2 cellular contexts compared by ENCODE assay signal in the genomic region with DNA sequence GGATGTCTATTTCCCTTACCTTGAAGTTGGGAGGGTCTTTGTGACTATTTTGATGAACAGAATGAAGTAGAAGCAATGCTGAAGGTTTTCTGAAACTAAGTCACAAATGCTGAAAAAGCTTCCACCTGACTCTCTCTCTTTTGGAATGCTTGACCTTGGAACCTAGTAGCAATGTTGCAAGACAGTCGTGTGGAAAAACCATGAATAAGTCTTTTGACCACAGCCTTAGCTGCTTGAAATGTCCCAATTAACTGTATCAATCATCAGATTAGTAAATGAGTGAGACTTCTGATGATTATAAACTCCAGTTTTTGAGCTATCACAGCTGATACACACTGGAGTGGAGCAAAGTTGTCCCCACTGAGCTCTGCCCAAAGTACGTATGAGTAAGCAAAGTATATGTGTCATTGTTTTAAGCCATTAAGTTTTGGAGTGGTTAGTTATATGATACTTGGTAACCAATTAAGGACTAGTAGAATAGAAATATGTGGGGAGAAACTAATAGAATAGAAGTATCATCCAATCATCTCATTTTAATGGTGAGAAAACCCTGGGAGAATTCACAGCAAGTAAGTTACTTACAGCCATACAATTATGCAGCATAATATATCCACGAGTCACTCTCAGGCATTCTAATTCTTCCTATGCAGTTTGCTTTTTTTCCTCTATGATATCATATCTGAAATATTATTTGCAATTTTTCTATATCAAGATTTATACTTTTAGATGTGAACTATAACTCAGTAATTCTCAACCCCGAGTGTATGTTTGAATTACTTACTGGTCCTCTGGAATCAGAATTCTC.
TF ChIP-seq lines count a peak whose summit lies in the region.

No MANE protein-coding gene starts in this region.

TF ChIP-seq in GM23338, 12 proteins besides CTCF, POLR2A, EP300 and RAD21 (continued from another document):
- TF ChIP-seq EZH2phosphoT487 (IDR thresholded peaks at IDR 0.05; ENCODE audit: unreplicated experiment) = no peak
- TF ChIP-seq CREB1 (CRISPR knock-in tag; IDR thresholded peaks at IDR 0.05; ENCODE audit: low read depth) = no peak
- TF ChIP-seq ZNF114 (CRISPR knock-in tag; IDR thresholded peaks at IDR 0.05) = no peak
- no peak for TF ChIP-seq REST (IDR thresholded peaks at IDR 0.05; ENCODE audit: unreplicated experiment)
- no peak for TF ChIP-seq NANOG (IDR thresholded peaks at IDR 0.05; ENCODE audit: borderline replicate concordance)
- TF ChIP-seq, protein P1, sequence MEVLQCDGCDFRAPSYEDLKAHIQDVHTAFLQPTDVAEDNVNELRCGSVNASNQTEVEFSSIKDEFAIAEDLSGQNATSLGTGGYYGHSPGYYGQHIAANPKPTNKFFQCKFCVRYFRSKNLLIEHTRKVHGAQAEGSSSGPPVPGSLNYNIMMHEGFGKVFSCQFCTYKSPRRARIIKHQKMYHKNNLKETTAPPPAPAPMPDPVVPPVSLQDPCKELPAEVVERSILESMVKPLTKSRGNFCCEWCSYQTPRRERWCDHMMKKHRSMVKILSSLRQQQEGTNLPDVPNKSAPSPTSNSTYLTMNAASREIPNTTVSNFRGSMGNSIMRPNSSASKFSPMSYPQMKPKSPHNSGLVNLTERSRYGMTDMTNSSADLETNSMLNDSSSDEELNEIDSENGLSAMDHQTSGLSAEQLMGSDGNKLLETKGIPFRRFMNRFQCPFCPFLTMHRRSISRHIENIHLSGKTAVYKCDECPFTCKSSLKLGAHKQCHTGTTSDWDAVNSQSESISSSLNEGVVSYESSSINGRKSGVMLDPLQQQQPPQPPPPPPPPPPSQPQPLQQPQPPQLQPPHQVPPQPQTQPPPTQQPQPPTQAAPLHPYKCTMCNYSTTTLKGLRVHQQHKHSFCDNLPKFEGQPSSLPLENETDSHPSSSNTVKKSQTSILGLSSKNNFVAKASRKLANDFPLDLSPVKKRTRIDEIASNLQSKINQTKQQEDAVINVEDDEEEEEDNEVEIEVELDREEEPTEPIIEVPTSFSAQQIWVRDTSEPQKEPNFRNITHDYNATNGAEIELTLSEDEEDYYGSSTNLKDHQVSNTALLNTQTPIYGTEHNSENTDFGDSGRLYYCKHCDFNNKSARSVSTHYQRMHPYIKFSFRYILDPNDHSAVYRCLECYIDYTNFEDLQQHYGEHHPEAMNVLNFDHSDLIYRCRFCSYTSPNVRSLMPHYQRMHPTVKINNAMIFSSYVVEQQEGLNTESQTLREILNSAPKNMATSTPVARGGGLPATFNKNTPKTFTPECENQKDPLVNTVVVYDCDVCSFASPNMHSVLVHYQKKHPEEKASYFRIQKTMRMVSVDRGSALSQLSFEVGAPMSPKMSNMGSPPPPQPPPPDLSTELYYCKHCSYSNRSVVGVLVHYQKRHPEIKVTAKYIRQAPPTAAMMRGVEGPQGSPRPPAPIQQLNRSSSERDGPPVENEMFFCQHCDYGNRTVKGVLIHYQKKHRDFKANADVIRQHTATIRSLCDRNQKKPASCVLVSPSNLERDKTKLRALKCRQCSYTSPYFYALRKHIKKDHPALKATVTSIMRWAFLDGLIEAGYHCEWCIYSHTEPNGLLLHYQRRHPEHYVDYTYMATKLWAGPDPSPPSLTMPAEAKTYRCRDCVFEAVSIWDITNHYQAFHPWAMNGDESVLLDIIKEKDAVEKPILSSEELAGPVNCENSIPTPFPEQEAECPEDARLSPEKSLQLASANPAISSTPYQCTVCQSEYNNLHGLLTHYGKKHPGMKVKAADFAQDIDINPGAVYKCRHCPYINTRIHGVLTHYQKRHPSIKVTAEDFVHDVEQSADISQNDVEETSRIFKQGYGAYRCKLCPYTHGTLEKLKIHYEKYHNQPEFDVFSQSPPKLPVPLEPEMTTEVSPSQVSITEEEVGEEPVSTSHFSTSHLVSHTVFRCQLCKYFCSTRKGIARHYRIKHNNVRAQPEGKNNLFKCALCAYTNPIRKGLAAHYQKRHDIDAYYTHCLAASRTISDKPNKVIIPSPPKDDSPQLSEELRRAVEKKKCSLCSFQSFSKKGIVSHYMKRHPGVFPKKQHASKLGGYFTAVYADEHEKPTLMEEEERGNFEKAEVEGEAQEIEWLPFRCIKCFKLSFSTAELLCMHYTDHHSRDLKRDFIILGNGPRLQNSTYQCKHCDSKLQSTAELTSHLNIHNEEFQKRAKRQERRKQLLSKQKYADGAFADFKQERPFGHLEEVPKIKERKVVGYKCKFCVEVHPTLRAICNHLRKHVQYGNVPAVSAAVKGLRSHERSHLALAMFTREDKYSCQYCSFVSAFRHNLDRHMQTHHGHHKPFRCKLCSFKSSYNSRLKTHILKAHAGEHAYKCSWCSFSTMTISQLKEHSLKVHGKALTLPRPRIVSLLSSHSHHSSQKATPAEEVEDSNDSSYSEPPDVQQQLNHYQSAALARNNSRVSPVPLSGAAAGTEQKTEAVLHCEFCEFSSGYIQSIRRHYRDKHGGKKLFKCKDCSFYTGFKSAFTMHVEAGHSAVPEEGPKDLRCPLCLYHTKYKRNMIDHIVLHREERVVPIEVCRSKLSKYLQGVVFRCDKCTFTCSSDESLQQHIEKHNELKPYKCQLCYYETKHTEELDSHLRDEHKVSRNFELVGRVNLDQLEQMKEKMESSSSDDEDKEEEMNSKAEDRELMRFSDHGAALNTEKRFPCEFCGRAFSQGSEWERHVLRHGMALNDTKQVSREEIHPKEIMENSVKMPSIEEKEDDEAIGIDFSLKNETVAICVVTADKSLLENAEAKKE (CRISPR knock-in tag; IDR thresholded peaks at IDR 0.05) = no peak
- no peak for TF ChIP-seq POLR2AphosphoS5 (IDR thresholded peaks at IDR 0.05; ENCODE audit: low read depth)
- TF ChIP-seq EZH2 (IDR thresholded peaks at IDR 0.05; ENCODE audit: low read depth, unreplicated experiment) = no peak

TF ChIP-seq in SK-N-SH, 30 proteins besides CTCF, POLR2A, EP300 and RAD21 (continued from another document):
- TF ChIP-seq RFX5 (IDR thresholded peaks at IDR 0.05; ENCODE audit: low read length) (no peak), TCF12 (IDR thresholded peaks at IDR 0.05) (no peak), ELF1 (IDR thresholded peaks at IDR 0.05) (no peak)
